In the genomic region with DNA sequence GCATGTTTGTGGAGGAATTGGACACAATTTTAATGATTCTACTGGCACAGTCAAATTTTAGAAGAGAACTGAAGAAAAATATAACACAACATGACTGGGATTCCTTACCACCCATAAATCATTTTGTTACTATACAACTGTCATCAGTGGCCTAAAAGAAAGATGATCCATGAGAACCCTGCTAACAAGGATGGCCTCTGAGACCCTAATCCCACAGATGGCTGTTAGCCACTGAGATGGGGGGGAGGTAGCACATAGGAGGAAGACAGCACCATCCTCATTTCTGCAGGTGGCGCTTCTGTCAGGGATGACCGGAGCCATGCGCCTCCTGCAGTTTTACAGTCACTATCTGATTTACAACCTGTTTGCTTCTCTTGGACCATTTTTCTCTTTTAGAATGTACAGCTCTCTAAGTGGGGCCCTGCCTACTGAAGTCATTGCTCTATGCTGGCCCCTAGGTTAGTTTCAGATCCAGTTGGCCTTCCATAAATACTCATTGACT, we compare ENCODE assay signal across 16 cellular contexts.
DNase-seq lines count a peak whose midpoint lies in the region; FAIRE-seq and TF ChIP-seq lines count a peak whose summit lies in the region.
"Had no signal": no experiment of that assay in that cellular context is flagged by ENCODE, and none has a peak within 500 bp of the region (broad histone marks: within the 10 kb centered on the region; RNA-seq: fewer than 3 reads in every experiment).

No MANE protein-coding gene starts in this region.

- CTCF ChIA-PET in HEK293T (lab: Yijun Ruan, JAX), result no interaction called here

- TF ChIP-seq CTCF in type B pancreatic cell (conservative IDR thresholded peaks at IDR 0.05), result no peak

- no peaks in the 10 kb centered on the region for H3K9me3 Mint-ChIP-seq in type B pancreatic cell
- H3K9me3 Mint-ChIP-seq: CD4-positive, alpha-beta memory T cell had no signal

- H3K4me1 Mint-ChIP-seq in type B pancreatic cell (ENCODE audit: unreplicated experiment), result no peaks in the 10 kb centered on the region
- H3K4me1 Mint-ChIP-seq: CD4-positive, alpha-beta memory T cell had no signal

- peak overlapping the region; percentile 91 for H3K27ac Mint-ChIP-seq in type B pancreatic cell
- H3K27ac Mint-ChIP-seq: CD4-positive, alpha-beta memory T cell had no signal

- POLR2A ChIA-PET in HEK293T (lab: Yijun Ruan, JAX), result no interaction called here

- H3K36me3 Mint-ChIP-seq in type B pancreatic cell, result peaks cover 6% of the 10 kb centered on the region
- H3K36me3 Mint-ChIP-seq: CD4-positive, alpha-beta memory T cell had no signal

- DNase-seq in HEK293T (ENCODE audit: extremely low spot score), result no peak
- peak; percentile 61 for DNase-seq in NCI-H146 (lab: John Stamatoyannopoulos, UW)
- DNase-seq in left kidney (ENCODE audit: low read depth, low spot score), result peak; percentile 86
- DNase-seq in type B pancreatic cell (ENCODE audit: extremely low spot score, unreplicated experiment), result no peak
- no peak for DNase-seq in HTR-8/SVneo (ENCODE audit: insufficient read length, low spot score)
- no peak for DNase-seq in COLO829 (ENCODE audit: low spot score)
- no peak for DNase-seq in kidney tubule cell (ENCODE audit: low spot score)
- DNase-seq: C1 segment of cervical spinal cord; Caco-2; CD4-positive, alpha-beta memory T cell; DMS153; DND-41; GOT3 had no signal

- no peaks in the 10 kb centered on the region for H3K27me3 Mint-ChIP-seq in type B pancreatic cell
- H3K27me3 Mint-ChIP-seq: CD4-positive, alpha-beta memory T cell had no signal

- FAIRE-seq in HTR-8/SVneo (lab: Jason Lieb, UNC), result no peak
- FAIRE-seq: G401.6, GM12892, H54 had no signal

- H3K4me3 Mint-ChIP-seq in type B pancreatic cell, result no peak overlapping the region
- H3K4me3 Mint-ChIP-seq: CD4-positive, alpha-beta memory T cell had no signal

TF ChIP-seq in HEK293T, 16 proteins besides CTCF, POLR2A, EP300 and RAD21:
- peak; percentile 68 for TF ChIP-seq CTBP1 (IDR thresholded peaks at IDR 0.05; ENCODE audit: borderline replicate concordance)
- TF ChIP-seq, protein P1, sequence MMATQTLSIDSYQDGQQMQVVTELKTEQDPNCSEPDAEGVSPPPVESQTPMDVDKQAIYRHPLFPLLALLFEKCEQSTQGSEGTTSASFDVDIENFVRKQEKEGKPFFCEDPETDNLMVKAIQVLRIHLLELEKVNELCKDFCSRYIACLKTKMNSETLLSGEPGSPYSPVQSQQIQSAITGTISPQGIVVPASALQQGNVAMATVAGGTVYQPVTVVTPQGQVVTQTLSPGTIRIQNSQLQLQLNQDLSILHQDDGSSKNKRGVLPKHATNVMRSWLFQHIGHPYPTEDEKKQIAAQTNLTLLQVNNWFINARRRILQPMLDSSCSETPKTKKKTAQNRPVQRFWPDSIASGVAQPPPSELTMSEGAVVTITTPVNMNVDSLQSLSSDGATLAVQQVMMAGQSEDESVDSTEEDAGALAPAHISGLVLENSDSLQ (IDR thresholded peaks at IDR 0.05), result peak; percentile 86
- no peak for TF ChIP-seq FOXK2 (IDR thresholded peaks at IDR 0.05)

Comparison
In these comparisons a context has a peak if more than half of its experiments do, and no peak if none do; other contexts are left out.
1. DNase-seq: peak in NCI-H146 (single experiment) and left kidney (single experiment); none in HEK293T (single experiment), type B pancreatic cell (single experiment), HTR-8/SVneo (single experiment), COLO829 (single experiment) and kidney tubule cell (single experiment).